In the genomic region with DNA sequence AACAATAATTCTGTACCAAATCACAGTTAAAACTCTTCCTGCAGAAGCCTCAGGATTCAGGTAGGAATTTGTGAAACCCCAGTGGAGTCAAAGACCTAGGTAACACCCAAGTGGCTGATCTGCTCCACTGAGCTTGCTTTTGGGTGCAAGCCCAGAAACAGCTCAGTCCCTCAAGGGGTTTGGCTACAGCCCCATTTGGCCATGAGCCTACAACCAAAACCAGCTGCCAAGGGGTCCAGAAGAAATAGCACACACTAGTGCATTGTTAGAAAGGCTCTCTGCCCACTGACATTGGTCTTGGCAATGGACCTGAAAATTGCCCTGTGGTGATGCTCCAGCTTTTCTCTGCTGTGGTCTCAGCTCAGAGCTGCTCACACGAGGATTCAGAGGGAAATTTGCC, we compare ENCODE assay signal across 12 cellular contexts.
DNase-seq lines count a peak whose midpoint lies in the region; ATAC-seq and TF ChIP-seq lines count a peak whose summit lies in the region.
"Had no signal": no experiment of that assay in that cellular context is flagged by ENCODE, and none has a peak within 500 bp of the region (broad histone marks: within the 10 kb centered on the region; RNA-seq: fewer than 3 reads in every experiment).

No MANE protein-coding gene starts in this region.

- DNase-seq in AG09319 (ENCODE audit: extremely low read depth, low read depth) (peak; percentile 28), NCI-H1092 treated with DMSO at 0.1 percent for 48 hours (lab: John Stamatoyannopoulos, UW) (peak; percentile 96), astrocyte of the cerebellum (ENCODE audit: low read depth) (peak; percentile 95), globus pallidus (ENCODE audit: low spot score) (peak; percentile 16), NCI-H2227 (lab: John Stamatoyannopoulos, UW; ENCODE audit: unreplicated experiment) (no peak), Right ventricle myocardium superior (no peak)
- DNase-seq in stimulated activated CD4-positive, alpha-beta T cell treated with anti-CD3 and anti-CD28 coated beads, Interleukin-12 subunit alpha, Interleukin-12 subunit beta, amount 100 ng/mL, for 4 hours, result no peak
- DNase-seq: erythroblast, left colon, MV-4-11, nephron progenitor cell had no signal

- H3K4me3 ChIP-seq in astrocyte of the cerebellum (ENCODE audit: low read depth, low read length), result no peak overlapping the region

- no peak for ATAC-seq in HG02885 (IDR thresholded peaks at IDR 0.05; ENCODE audit: poor library complexity, unreplicated experiment)
- ATAC-seq in Right ventricle myocardium superior (ENCODE audit: poor library complexity), result no peak
- ATAC-seq: left colon had no signal

- TF ChIP-seq CTCF in AG09319 (IDR thresholded peaks at IDR 0.05; ENCODE audit: low read depth, low read length), result no peak
- no peak for TF ChIP-seq CTCF in astrocyte of the cerebellum (IDR thresholded peaks at IDR 0.05; ENCODE audit: low read depth, low read length, missing control alignments)

- intact Hi-C loops in Right ventricle myocardium superior (cut with DNase I), result no loop called here

- in situ Hi-C loops in astrocyte of the cerebellum (cut with HindIII; ENCODE audit: low sequenced_read_pairs), result no loop called here

Comparison
In these comparisons a context has a peak if more than half of its experiments do, and no peak if none do; other contexts are left out.
1. DNase-seq: peak in AG09319 (single experiment), NCI-H1092 treated with DMSO at 0.1 percent for 48 hours (single experiment), astrocyte of the cerebellum (single experiment) and globus pallidus (single experiment); none in stimulated activated CD4-positive, alpha-beta T cell treated with anti-CD3 and anti-CD28 coated beads, Interleukin-12 subunit alpha, Interleukin-12 subunit beta, amount 100 ng/mL, for 4 hours (single experiment), NCI-H2227 (single experiment) and Right ventricle myocardium superior (single experiment).